9 cellular contexts compared by ENCODE assay signal in the genomic region with DNA sequence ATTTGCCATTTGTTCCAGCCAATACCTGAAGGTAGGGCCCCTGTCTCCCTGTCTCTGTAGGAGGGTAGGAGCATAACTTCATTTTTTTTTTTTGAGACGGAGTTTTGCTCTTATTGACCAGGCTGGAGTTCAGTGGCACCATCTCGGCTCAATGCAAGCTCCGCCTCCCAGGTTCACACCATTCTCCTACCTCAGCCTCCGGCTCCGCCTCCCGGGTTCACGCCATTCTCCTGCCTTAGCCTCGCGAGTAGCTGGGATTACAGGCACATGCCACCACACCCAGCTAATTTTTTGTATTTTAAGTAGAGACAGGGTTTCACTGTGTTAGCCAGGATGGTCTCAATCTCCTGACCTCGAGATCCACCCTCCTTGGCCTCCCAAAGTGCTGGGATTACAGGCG. TPM values are rescaled to one million over a fixed set of nuclear protein-coding genes. Genes with fewer than 3 reads are reported as not detected.
"Had no signal": no experiment of that assay in that cellular context is flagged by ENCODE, and none has a peak within 500 bp of the region (broad histone marks: within the 10 kb centered on the region; RNA-seq: fewer than 3 reads in every experiment).

No MANE protein-coding gene starts in this region.

RNA-seq across cellular contexts. Expression of a gene that starts 22.7 kb away (rescaled TPM):
- total RNA-seq: activated T-cell treated with anti-CD3 and anti-CD28 coated beads, Interleukin-2, amount 50 U/mL, for 72 hours; astrocyte; bronchial epithelial cell; cardiac septum; cerebellum; endodermal cell; epithelial cell of proximal tubule; esophagus mucosa had no signal
- polyA plus RNA-seq: adipose tissue had no signal
